ENCODE assay signal across 14 cellular contexts in genomic region chr6:153059757-153060156, GRCh38. TPM values are rescaled to one million over a fixed set of nuclear protein-coding genes. Genes with fewer than 3 reads are reported as not detected.
A peak's percentile ranks its signal among the peaks of the same experiment; 100 is the strongest.
DNase-seq lines count a peak whose midpoint lies in the region; ATAC-seq and TF ChIP-seq lines count a peak whose summit lies in the region.
"Had no signal": no experiment of that assay in that cellular context is flagged by ENCODE, and none has a peak within 500 bp of the region (broad histone marks: within the 10 kb centered on the region; RNA-seq: fewer than 3 reads in every experiment).

No MANE protein-coding gene starts in this region.

- peaks cover 15% of the 10 kb centered on the region for H3K9me3 ChIP-seq in endodermal cell (ENCODE audit: control insufficient read depth, low read length)
- peaks cover 0 to 3% of the 10 kb centered on the region in 2 donors for H3K9me3 ChIP-seq in transverse colon

- H3K27me3 ChIP-seq in endodermal cell (ENCODE audit: control insufficient read depth, insufficient read depth, low read length, poor library complexity, severe bottlenecking) (no peaks in the 10 kb centered on the region), transverse colon (no peaks in the 10 kb centered on the region)

- H3K36me3 ChIP-seq in endodermal cell (ENCODE audit: control insufficient read depth, insufficient read depth, low read length) (no peaks in the 10 kb centered on the region), transverse colon (no peaks in the 10 kb centered on the region)

- peaks cover 2 to 13% (median 6%) of the 10 kb centered on the region in 7 donors for H3K9me3 Mint-ChIP-seq in CD14-positive monocyte
- H3K9me3 Mint-ChIP-seq in endodermal cell = peaks cover 12% of the 10 kb centered on the region

- peak overlapping the region; percentile 10 for H3K27ac ChIP-seq in endodermal cell (ENCODE audit: low read depth, low read length)
- H3K27ac ChIP-seq in transverse colon = no peak overlapping the region
- H3K27ac ChIP-seq: coronary artery, HL-60, parathyroid adenoma had no signal

- no peaks in the 10 kb centered on the region for H3K36me3 Mint-ChIP-seq in CD14-positive monocyte
- H3K36me3 Mint-ChIP-seq in endodermal cell (ENCODE audit: low read depth) = peaks cover 2% of the 10 kb centered on the region

- no peaks in the 10 kb centered on the region for H3K4me1 ChIP-seq in endodermal cell (ENCODE audit: control insufficient read depth, insufficient read depth, low read length)
- H3K4me1 ChIP-seq in transverse colon = no peaks in the 10 kb centered on the region

- ATAC-seq in GM18867 (IDR thresholded peaks at IDR 0.05; ENCODE audit: unreplicated experiment) = peak; percentile 48
- ATAC-seq in GM18870 (IDR thresholded peaks at IDR 0.05; ENCODE audit: unreplicated experiment) = no peak

- H3K4me1 Mint-ChIP-seq in CD14-positive monocyte = peaks cover 2% of the 10 kb centered on the region
- peaks cover 14% of the 10 kb centered on the region for H3K4me1 Mint-ChIP-seq in endodermal cell

- no peak for TF ChIP-seq POLR2A in transverse colon (IDR thresholded peaks at IDR 0.05)

- in situ Hi-C loops in transverse colon (cut with MboI; ENCODE audit: low pct_ligation_motif_present in 1 of 4, low pct_unique_long_range_greater_than_20kb in 1 of 4, low sequenced_read_pairs in 3 of 4) = no loop called here

- peaks cover 1 to 5% (median 3%) of the 10 kb centered on the region in 3 donors for H3K27me3 Mint-ChIP-seq in CD14-positive monocyte (ENCODE audit: low read depth in 3 of 3)
- no peaks in the 10 kb centered on the region for H3K27me3 Mint-ChIP-seq in endodermal cell (ENCODE audit: insufficient read depth)

- intact Hi-C loops in CD14-positive monocyte (cut with micrococcal nuclease) = no loop called here
- intact Hi-C loops in transverse colon (cut with DNase I; ENCODE audit: low total_unique reads) = no loop called here

- no peak overlapping the region for H3K4me3 Mint-ChIP-seq in CD14-positive monocyte
- no peak overlapping the region for H3K4me3 Mint-ChIP-seq in endodermal cell

- no peak overlapping the region for H3K9ac ChIP-seq in endodermal cell (ENCODE audit: extremely low read depth, low read length, poor library complexity, severe bottlenecking)
- H3K9ac ChIP-seq: parathyroid adenoma had no signal

- DNase-seq in CD14-positive monocyte (ENCODE audit: low spot score) = no peak
- peak; percentile 43 to 63 for DNase-seq in NCI-H524 (lab: John Stamatoyannopoulos, UW)
- DNase-seq in endodermal cell = no peak
- no peak for DNase-seq in AML-193 (lab: John Stamatoyannopoulos, UW)
- no peak for DNase-seq in glomerular visceral epithelial cell (ENCODE audit: extremely low spot score)
- DNase-seq in transverse colon = no peak
- DNase-seq: activated naive CD4-positive, alpha-beta T cell treated with Interleukin-2 at 50 U/mL for 16 hours; glutamatergic neuron; NCI-H1694 had no signal

- TF ChIP-seq EP300 in transverse colon (IDR thresholded peaks at IDR 0.05; ENCODE audit: low read depth) = no peak

- peak; percentile 12 for TF ChIP-seq CTCF in CD14-positive monocyte (IDR thresholded peaks at IDR 0.05)
- peak; percentile 43 for TF ChIP-seq CTCF in endodermal cell (conservative IDR thresholded peaks at IDR 0.05)
- TF ChIP-seq CTCF in transverse colon (IDR thresholded peaks at IDR 0.05) = no peak

- no peak overlapping the region for H3K27ac Mint-ChIP-seq in CD14-positive monocyte
- H3K27ac Mint-ChIP-seq in endodermal cell = peak overlapping the region; percentile 69

- 85% methylated on average over 1 of the region's 1 CpG; no CpG with 5 or more reads in 1 of the 2 experiments for WGBS in endodermal cell (ENCODE audit: insufficient coverage in 1 of 2, insufficient read length in 1 of 2), 2 experiments
- whole genome bisulfite sequencing in transverse colon (ENCODE audit: low coverage in 1 of 2), 2 donors = 83% methylated on average over 1 of the region's 1 CpG; no CpG with 5 or more reads in 1 of the 2 donors

- H3K4me3 ChIP-seq in endodermal cell (ENCODE audit: low read length) = no peak overlapping the region
- no peak overlapping the region for H3K4me3 ChIP-seq in transverse colon
- H3K4me3 ChIP-seq: coronary artery had no signal

RNA-seq across cellular contexts. Expression of gene MTRF1L, which starts 57.2 kb away (rescaled TPM):
- polyA plus RNA-seq in CD14-positive monocyte = 10 to 100 TPM; 10.8 to 12.8 TPM
- total RNA-seq in endodermal cell (10 to 100 TPM; 17.3 to 18.7 TPM), transverse colon (10 to 100 TPM in 3 of 4 donors, 1 to 10 TPM in 1; 3.6 to 17.1 (median 15.9) TPM)
- 18.1 TPM for polyA plus RNA-seq in endodermal cell (2013, experiment 1 of 2)
- 16.2 TPM for polyA plus RNA-seq in endodermal cell (2013, experiment 2 of 2)

Comparison
In these comparisons a context has a peak if more than half of its experiments do, and no peak if none do; other contexts are left out.
1. DNase-seq: peak in NCI-H524 (2 of 2); none in CD14-positive monocyte (single experiment), endodermal cell (single experiment), AML-193 (0 of 2), glomerular visceral epithelial cell (single experiment) and transverse colon (single experiment).
2. CTCF ChIP-seq: peak in CD14-positive monocyte (single experiment) and endodermal cell (single experiment); none in transverse colon (0 of 5).